ENCODE assay signal across 10 cellular contexts in genomic region chr22:43147821-43148220, GRCh38. TPM values are rescaled to one million over a fixed set of nuclear protein-coding genes. Genes with fewer than 3 reads are reported as not detected.
A peak's percentile ranks its signal among the peaks of the same experiment; 100 is the strongest.
DNase-seq lines count a peak whose midpoint lies in the region; ATAC-seq and TF ChIP-seq lines count a peak whose summit lies in the region.
"Had no signal": no experiment of that assay in that cellular context is flagged by ENCODE, and none has a peak within 500 bp of the region (broad histone marks: within the 10 kb centered on the region; RNA-seq: fewer than 3 reads in every experiment).

No MANE protein-coding gene starts in this region.

- no peaks in the 10 kb centered on the region for H3K9me3 Mint-ChIP-seq in CD8-positive, alpha-beta T cell

- H3K4me1 Mint-ChIP-seq in CD8-positive, alpha-beta T cell (ENCODE audit: low read depth) = peaks cover 26% of the 10 kb centered on the region

- no peak overlapping the region for H3K27ac ChIP-seq in CD8-positive, alpha-beta T cell (ENCODE audit: low read depth, low read length)
- H3K27ac ChIP-seq in epithelial cell of prostate = peak overlapping the region; percentile 71

- H3K9me3 ChIP-seq in CD8-positive, alpha-beta T cell (ENCODE audit: low read length) = no peaks in the 10 kb centered on the region

- H3K27me3 Mint-ChIP-seq in CD8-positive, alpha-beta T cell (ENCODE audit: low read depth) = no peaks in the 10 kb centered on the region

- no peak for TF ChIP-seq CTCF in CD8-positive, alpha-beta T cell (IDR thresholded peaks at IDR 0.05)

- H3K4me3 Mint-ChIP-seq in CD8-positive, alpha-beta T cell = no peak overlapping the region

- no peak overlapping the region for H3K4me3 ChIP-seq in CD8-positive, alpha-beta T cell (ENCODE audit: low read depth, low read length)

- H3K27ac Mint-ChIP-seq in CD8-positive, alpha-beta T cell = peak overlapping the region; percentile 14

- DNase-seq in AML-193 (lab: John Stamatoyannopoulos, UW) (peak; percentile 81 to 91), NOMO-1 treated with dmso at 0.1 percent for 144 hours (lab: John Stamatoyannopoulos, UW; ENCODE audit: unreplicated experiment) (peak; percentile 57), epithelial cell of prostate (ENCODE audit: low read depth, low spot score) (no peak), NCI-H1694 (lab: John Stamatoyannopoulos, UW) (no peak), OCI-M2 (lab: John Stamatoyannopoulos, UW; ENCODE audit: unreplicated experiment) (no peak), NCI-H2107 treated with DMSO at 0.1 percent for 48 hours (lab: John Stamatoyannopoulos, UW; ENCODE audit: unreplicated experiment) (no peak)
- DNase-seq in CD8-positive, alpha-beta T cell = no peak
- DNase-seq: COR-L47 had no signal

- intact Hi-C loops in CD8-positive, alpha-beta T cell (cut with DNase I, micrococcal nuclease) = no loop called here

- no peaks in the 10 kb centered on the region for H3K36me3 ChIP-seq in CD8-positive, alpha-beta T cell (ENCODE audit: insufficient read depth, low read length)

- peaks cover 16% of the 10 kb centered on the region for H3K4me1 ChIP-seq in CD8-positive, alpha-beta T cell (ENCODE audit: insufficient read depth, low read length)

- peaks cover 5% of the 10 kb centered on the region for H3K36me3 Mint-ChIP-seq in CD8-positive, alpha-beta T cell

- CTCF ChIA-PET in CD8-positive, alpha-beta T cell (lab: Charles Lee) = no interaction called here

- no peaks in the 10 kb centered on the region for H3K27me3 ChIP-seq in CD8-positive, alpha-beta T cell (ENCODE audit: insufficient read depth, low read length)

- POLR2A ChIA-PET in CD8-positive, alpha-beta T cell (lab: Charles Lee) = no interaction called here

- no peak for ATAC-seq in CD8-positive, alpha-beta T cell
- no peak for ATAC-seq in GM21576 (IDR thresholded peaks at IDR 0.05; ENCODE audit: unreplicated experiment)

RNA-seq across cellular contexts. Expression of gene TSPO, which starts 3.5 kb away (rescaled TPM):
- 10 to 100 TPM; 22.5 to 24.7 TPM for total RNA-seq in CD8-positive, alpha-beta T cell

RNA-seq across cellular contexts. Expression of gene MCAT, which starts 4.6 kb away (rescaled TPM):
- 1 to 10 TPM; 5.9 to 7.8 TPM for total RNA-seq in CD8-positive, alpha-beta T cell

RNA-seq across cellular contexts. Expression of gene BIK, which starts 37.3 kb away (rescaled TPM):
- total RNA-seq in CD8-positive, alpha-beta T cell = 1 to 10 TPM; 5.3 to 6.1 TPM
- total RNA-seq: posterior vena cava had no signal

RNA-seq across cellular contexts. Expression of gene TTLL12, which starts 39.1 kb away (rescaled TPM):
- total RNA-seq in CD8-positive, alpha-beta T cell = 1 to 10 TPM; 5.4 to 6.0 TPM

RNA-seq across cellular contexts. Expression of gene TTLL1, which starts 58.6 kb away (rescaled TPM):
- 1 to 10 TPM; 3.5 to 3.9 TPM for total RNA-seq in CD8-positive, alpha-beta T cell

Comparison
In these comparisons a context has a peak if more than half of its experiments do, and no peak if none do; other contexts are left out.
1. DNase-seq: peak in AML-193 (2 of 2) and NOMO-1 treated with dmso at 0.1 percent for 144 hours (single experiment); none in CD8-positive, alpha-beta T cell (0 of 7), epithelial cell of prostate (single experiment), NCI-H1694 (single experiment), OCI-M2 (single experiment) and NCI-H2107 treated with DMSO at 0.1 percent for 48 hours (single experiment).